ENCODE assay signal across 12 cellular contexts in the genomic region with DNA sequence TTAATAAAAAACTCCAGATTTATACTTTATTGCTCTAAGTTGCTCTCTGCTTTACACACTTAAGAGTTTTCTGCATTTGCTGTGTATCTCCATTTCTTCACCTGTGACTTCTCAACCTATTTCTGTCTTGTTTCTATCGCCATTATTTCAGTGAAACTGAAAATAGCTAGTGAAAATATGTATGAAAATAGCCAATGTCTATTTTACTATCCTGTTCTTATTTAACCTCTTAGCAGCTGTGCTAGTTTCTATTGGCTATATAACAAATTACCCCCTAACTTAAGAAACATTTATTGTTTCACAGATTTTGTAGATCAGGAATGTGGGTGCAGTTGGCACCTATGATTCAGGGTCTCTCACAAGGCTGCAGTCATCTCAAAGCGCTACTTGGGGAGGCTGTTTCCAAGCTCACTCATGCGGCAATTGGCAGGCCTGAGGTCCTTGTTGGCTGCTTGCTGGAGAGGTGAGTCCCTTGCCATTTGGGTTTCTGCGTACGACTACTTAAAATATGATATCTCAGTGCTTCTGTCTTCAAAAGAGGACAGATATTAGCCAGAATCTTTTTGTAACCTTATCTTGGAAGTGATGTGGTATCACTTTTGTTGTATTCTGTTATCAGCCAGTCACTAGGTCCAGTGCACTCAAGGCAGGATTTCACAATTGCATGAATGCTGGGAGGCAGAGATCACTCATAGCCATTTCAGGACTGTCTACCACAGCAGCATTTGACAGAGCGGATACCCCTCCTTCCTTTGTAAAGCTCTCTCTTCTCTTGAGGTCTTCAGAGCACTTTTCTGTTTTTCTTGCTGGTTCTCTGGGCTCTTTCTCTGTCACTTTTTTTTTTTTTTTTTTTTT.
DNase-seq lines count a peak whose midpoint lies in the region; ATAC-seq and FAIRE-seq lines count a peak whose summit lies in the region.
"Had no signal": no experiment of that assay in that cellular context is flagged by ENCODE, and none has a peak within 500 bp of the region (broad histone marks: within the 10 kb centered on the region; RNA-seq: fewer than 3 reads in every experiment).

No MANE protein-coding gene starts in this region.

- H3K27ac Mint-ChIP-seq in memory B cell: no peak overlapping the region

- no peaks in the 10 kb centered on the region for H3K9me3 Mint-ChIP-seq in memory B cell
- H3K9me3 Mint-ChIP-seq: neural crest cell had no signal

- H3K4me3 Mint-ChIP-seq in memory B cell: peak overlapping the region; percentile 1
- H3K4me3 Mint-ChIP-seq: neural crest cell had no signal

- DNase-seq in RCC 7860 (ENCODE audit: low spot score) (peak; percentile 3), memory B cell (ENCODE audit: low spot score in 2 of 2) (no peak), amygdala (lab: John Stamatoyannopoulos, UW) (no peak)
- DNase-seq in activated CD4-positive, alpha-beta T cell treated with anti-CD3 and anti-CD28 coated beads for 48 hours: no peak
- DNase-seq: NCI-H524, T-helper 1 cell had no signal

- H3K4me1 Mint-ChIP-seq in memory B cell: peaks cover 21% of the 10 kb centered on the region

- FAIRE-seq in RCC 7860 (lab: Jason Lieb, UNC): no peak
- FAIRE-seq: colon had no signal

- ATAC-seq in GM18858 (IDR thresholded peaks at IDR 0.05; ENCODE audit: unreplicated experiment): peak; percentile 46
- peak; percentile 82 for ATAC-seq in HG02678 (IDR thresholded peaks at IDR 0.05; ENCODE audit: unreplicated experiment)
- ATAC-seq in memory B cell (ENCODE audit: low read depth): no peak
- no peak for ATAC-seq in HG03108 (IDR thresholded peaks at IDR 0.05; ENCODE audit: unreplicated experiment)
- ATAC-seq in GM19467 (IDR thresholded peaks at IDR 0.05; ENCODE audit: unreplicated experiment): no peak

- H3K27me3 Mint-ChIP-seq in memory B cell: no peaks in the 10 kb centered on the region

- peaks cover 1% of the 10 kb centered on the region for H3K36me3 Mint-ChIP-seq in memory B cell

Comparison
In these comparisons a context has a peak if more than half of its experiments do, and no peak if none do; other contexts are left out.
1. ATAC-seq: peak in GM18858 (single experiment) and HG02678 (single experiment); none in memory B cell (single experiment), HG03108 (single experiment) and GM19467 (single experiment).